In the genomic region with DNA sequence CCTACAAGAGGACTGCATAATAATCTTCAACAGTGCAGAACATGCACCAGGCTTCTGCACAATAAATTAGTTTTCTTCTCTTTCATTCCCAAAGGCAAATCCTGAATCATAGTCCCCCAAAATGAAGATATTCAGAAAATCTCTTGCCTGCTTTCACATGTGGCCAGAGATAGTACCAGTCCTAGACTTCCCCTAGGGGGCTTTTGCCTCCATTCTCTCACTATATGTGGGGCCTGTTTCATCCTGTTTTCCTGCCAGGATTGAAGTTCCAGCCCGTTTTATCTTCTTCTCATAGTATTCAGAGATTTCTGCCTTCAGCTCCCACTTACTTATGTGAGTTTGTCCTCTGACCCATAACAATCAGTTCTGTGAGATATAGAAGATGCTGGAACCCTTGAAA, we compare ENCODE assay signal across 16 cellular contexts.
A peak's percentile ranks its signal among the peaks of the same experiment; 100 is the strongest.
DNase-seq lines count a peak whose midpoint lies in the region; ATAC-seq and TF ChIP-seq lines count a peak whose summit lies in the region.
"Had no signal": no experiment of that assay in that cellular context is flagged by ENCODE, and none has a peak within 500 bp of the region (broad histone marks: within the 10 kb centered on the region; RNA-seq: fewer than 3 reads in every experiment).

No MANE protein-coding gene starts in this region.

- H4K8ac ChIP-seq in mesendoderm (ENCODE audit: low read depth, low read length) = no peak overlapping the region

- H2AFZ ChIP-seq in Karpas-422 (ENCODE audit: low read length) (peak overlapping the region; percentile 49; the same call in 1 of the 2 replicates), GM23248 (no peak overlapping the region)

- no peak overlapping the region for H2AK5ac ChIP-seq in mesendoderm (ENCODE audit: low read length)

- no peaks in the 10 kb centered on the region for H3K36me3 Mint-ChIP-seq in activated T-helper 17 cell treated with anti-CD3 and anti-CD28 coated beads, Interleukin-2, amount 50 U/mL, for 72 hours (ENCODE audit: low read depth)
- H3K36me3 Mint-ChIP-seq: CD4-positive, alpha-beta memory T cell had no signal

- H3K4me1 ChIP-seq in Karpas-422 (ENCODE audit: low read length) (no peaks in the 10 kb centered on the region), mesendoderm (ENCODE audit: control insufficient read depth, low read depth, low read length) (no peaks in the 10 kb centered on the region), adrenal gland (replicated peaks in 1 of 2) (no peaks in the 10 kb centered on the region), GM23248 (ENCODE audit: insufficient read depth) (no peaks in the 10 kb centered on the region)

- H3K27me3 Mint-ChIP-seq in activated T-helper 17 cell treated with anti-CD3 and anti-CD28 coated beads, Interleukin-2, amount 50 U/mL, for 72 hours = no peaks in the 10 kb centered on the region
- H3K27me3 Mint-ChIP-seq: B cell; CD4-positive, alpha-beta memory T cell had no signal

- no peaks in the 10 kb centered on the region for H3K4me1 Mint-ChIP-seq in activated T-helper 17 cell treated with anti-CD3 and anti-CD28 coated beads, Interleukin-2, amount 50 U/mL, for 72 hours
- H3K4me1 Mint-ChIP-seq: B cell; CD4-positive, alpha-beta memory T cell had no signal

- no peaks in the 10 kb centered on the region for H3F3A ChIP-seq in GM23248 (ENCODE audit: insufficient read depth)

- no peak overlapping the region for H2BK15ac ChIP-seq in mesendoderm (replicated peaks; ENCODE audit: low read depth)

- ATAC-seq in activated T-helper 17 cell treated with anti-CD3 and anti-CD28 coated beads, Interleukin-2, amount 50 U/mL, for 72 hours (replicated peaks) = no peak
- ATAC-seq: GM12878, HepG2 had no signal

- intact Hi-C loops in adrenal gland (cut with DNase I) = no loop called here

- no peak overlapping the region for H3K27ac Mint-ChIP-seq in activated T-helper 17 cell treated with anti-CD3 and anti-CD28 coated beads, Interleukin-2, amount 50 U/mL, for 72 hours
- H3K27ac Mint-ChIP-seq: B cell; CD4-positive, alpha-beta memory T cell had no signal

- H3K9me3 Mint-ChIP-seq in activated T-helper 17 cell treated with anti-CD3 and anti-CD28 coated beads, Interleukin-2, amount 50 U/mL, for 72 hours = peaks cover 8% of the 10 kb centered on the region

- H3K9me3 ChIP-seq in AG04450 (ENCODE audit: control insufficient read depth, insufficient read depth, low read length) (no peaks in the 10 kb centered on the region), Karpas-422 (ENCODE audit: low read length) (0 out of 2 replicates have a peak, but pooled peaks cover 3% of the 10 kb centered on the region), adrenal gland (replicated peaks in 1 of 3) (no peaks in the 10 kb centered on the region), GM23248 (ENCODE audit: low read depth) (no peaks in the 10 kb centered on the region)
- H3K9me3 ChIP-seq: HAP-1 had no signal

- no peak overlapping the region for H2BK120ac ChIP-seq in mesendoderm (ENCODE audit: low read depth, low read length)

- CTCF ChIA-PET in AG04450 (lab: Charles Lee) = no interaction called here

- no peak for TF ChIP-seq POLR2A in adrenal gland (IDR thresholded peaks at IDR 0.05)

- H3K9me2 ChIP-seq in Karpas-422 (replicated peaks; ENCODE audit: insufficient read depth, low read length) (no peaks in the 10 kb centered on the region), GM23248 (ENCODE audit: insufficient read depth) (no peaks in the 10 kb centered on the region)

- in situ Hi-C loops in brain microvascular endothelial cell (cut with HindIII; ENCODE audit: low pct_ligation_motif_present, low sequenced_read_pairs) = no loop called here
- in situ Hi-C loops in GM23248 (cut with MboI) = no loop called here

- no peaks in the 10 kb centered on the region for H3K27me3 ChIP-seq in AG04450 (ENCODE audit: control insufficient read depth, insufficient read depth, low read length)
- H3K27me3 ChIP-seq in Karpas-422 (ENCODE audit: low read length) = no peaks in the 10 kb centered on the region
- H3K27me3 ChIP-seq in brain microvascular endothelial cell (replicated peaks) = no peaks in the 10 kb centered on the region
- no peaks in the 10 kb centered on the region for H3K27me3 ChIP-seq in mesendoderm (ENCODE audit: insufficient read depth, low read length, poor library complexity)
- H3K27me3 ChIP-seq in adrenal gland = no peaks in the 10 kb centered on the region
- no peaks in the 10 kb centered on the region for H3K27me3 ChIP-seq in GM23248 (replicated peaks; ENCODE audit: insufficient read depth)

- no peak overlapping the region for H3K4ac ChIP-seq in mesendoderm (ENCODE audit: low read depth, low read length)

- H3K79me2 ChIP-seq in Karpas-422 (ENCODE audit: low read length) (no peaks in the 10 kb centered on the region), mesendoderm (ENCODE audit: control insufficient read depth, insufficient read depth, low read length) (no peaks in the 10 kb centered on the region), GM23248 (ENCODE audit: insufficient read depth) (no peaks in the 10 kb centered on the region)

- no peak overlapping the region for H2BK5ac ChIP-seq in mesendoderm (ENCODE audit: low read length)

- no peaks in the 10 kb centered on the region for H3K36me3 ChIP-seq in Karpas-422 (ENCODE audit: insufficient read depth, low read length)
- no peaks in the 10 kb centered on the region for H3K36me3 ChIP-seq in brain microvascular endothelial cell (replicated peaks)
- H3K36me3 ChIP-seq in mesendoderm (ENCODE audit: control insufficient read depth, insufficient read depth, low read length) = no peaks in the 10 kb centered on the region
- H3K36me3 ChIP-seq in adrenal gland (replicated peaks in 1 of 2) = no peaks in the 10 kb centered on the region
- H3K36me3 ChIP-seq in GM23248 (ENCODE audit: low read depth) = no peaks in the 10 kb centered on the region
- H3K36me3 ChIP-seq: HAP-1 had no signal

- POLR2A ChIA-PET in AG04450 (lab: Yijun Ruan, JAX) = no interaction called here

- no peak overlapping the region for H3K4me3 Mint-ChIP-seq in activated T-helper 17 cell treated with anti-CD3 and anti-CD28 coated beads, Interleukin-2, amount 50 U/mL, for 72 hours
- H3K4me3 Mint-ChIP-seq: B cell; CD4-positive, alpha-beta memory T cell had no signal

- no CpG with 5 or more reads among the region's 1 CpG for WGBS in mesendoderm (ENCODE audit: extremely low coverage, insufficient coverage, low lambda C conversion rate)
- whole genome bisulfite sequencing in adrenal gland, 4 donors = 16 to 68% (median 45%) methylated on average over 1 of the region's 1 CpG
- 0% methylated on average over 1 of the region's 1 CpG for WGBS in GM23248 (ENCODE audit: low coverage in 1 of 2, low lambda C conversion rate in 2 of 2, missing lambda C conversion rate in 2 of 2), 2 experiments

- H4K5ac ChIP-seq in mesendoderm (ENCODE audit: low read length) = no peak overlapping the region

- no peak overlapping the region for H3K23ac ChIP-seq in mesendoderm (ENCODE audit: low read length)

- no peaks in the 10 kb centered on the region for H3K79me1 ChIP-seq in mesendoderm (ENCODE audit: low read length)

- no peak overlapping the region for H3K4me2 ChIP-seq in Karpas-422 (ENCODE audit: low read depth, low read length, poor library complexity, severe bottlenecking)
- H3K4me2 ChIP-seq in mesendoderm (ENCODE audit: low read length) = no peak overlapping the region
- H3K4me2 ChIP-seq in GM23248 (ENCODE audit: unreplicated experiment) = no peak overlapping the region

- H3K18ac ChIP-seq in mesendoderm (ENCODE audit: low read length) = no peak overlapping the region

- no peak overlapping the region for H3K56ac ChIP-seq in mesendoderm (ENCODE audit: low read length)

- DNase-seq in AG04450 (ENCODE audit: low read depth, low spot score) (no peak), Karpas-422 (no peak), brain microvascular endothelial cell (no peak), mesendoderm (peak; percentile 19), HuH-7 (ENCODE audit: low spot score) (no peak), adrenal gland (no peak), GM23248 (no peak)
- DNase-seq: 8988T; CD4-positive, alpha-beta memory T cell; DMS79 had no signal

- H3K27ac ChIP-seq in AG04450 (ENCODE audit: low read depth, low read length) (no peak overlapping the region), Karpas-422 (ENCODE audit: low read length) (no peak overlapping the region), brain microvascular endothelial cell (no peak overlapping the region), mesendoderm (ENCODE audit: low read depth, low read length) (no peak overlapping the region), adrenal gland (no peak overlapping the region), GM23248 (no peak overlapping the region)
- H3K27ac ChIP-seq: C4-2B had no signal

- H4K20me1 ChIP-seq in Karpas-422 (ENCODE audit: insufficient read depth, low read depth, low read length) = no peaks in the 10 kb centered on the region
- H4K20me1 ChIP-seq in GM23248 (ENCODE audit: insufficient read depth) = no peaks in the 10 kb centered on the region

- no peak overlapping the region for H3K4me3 ChIP-seq in AG04450 (ENCODE audit: low read depth, low read length)
- no peak overlapping the region for H3K4me3 ChIP-seq in Karpas-422 (ENCODE audit: low read length)
- no peak overlapping the region for H3K4me3 ChIP-seq in brain microvascular endothelial cell (ENCODE audit: low read depth, low read length)
- H3K4me3 ChIP-seq in mesendoderm (ENCODE audit: low read length) = no peak overlapping the region
- H3K4me3 ChIP-seq in adrenal gland = no peak overlapping the region
- H3K4me3 ChIP-seq in GM23248 = no peak overlapping the region
- H3K4me3 ChIP-seq: GM12878, HAP-1 had no signal

- 0 out of 2 replicates have a peak, but pooled peaks have one; percentile 8 for TF ChIP-seq CTCF in AG04450 (IDR thresholded peaks at IDR 0.05; ENCODE audit: low read depth, low read length)
- peak; percentile 16 for TF ChIP-seq CTCF in brain microvascular endothelial cell (IDR thresholded peaks at IDR 0.05; ENCODE audit: low read depth, low read length, missing control alignments)
- no peak for TF ChIP-seq CTCF in adrenal gland (IDR thresholded peaks at IDR 0.05)

- no peak overlapping the region for H3K9ac ChIP-seq in Karpas-422 (ENCODE audit: low read length)
- H3K9ac ChIP-seq in mesendoderm (ENCODE audit: low read length) = no peak overlapping the region
- H3K9ac ChIP-seq in GM23248 = no peak overlapping the region

Comparison
In these comparisons a context has a peak if more than half of its experiments do, and no peak if none do; other contexts are left out.
1. CTCF ChIP-seq: peak in AG04450 (single experiment) and brain microvascular endothelial cell (single experiment); none in adrenal gland (0 of 6).